Comparison of ENCODE assay signal across 1 cellular context in genomic region chr13:30158774-30159445, GRCh38.
TF ChIP-seq lines count a peak whose summit lies in the region.

No MANE protein-coding gene starts in this region.

TF ChIP-seq in HCT116, 20 proteins besides CTCF, POLR2A, EP300 and RAD21 (continued from another document):
- TF ChIP-seq ZBTB33 (IDR thresholded peaks at IDR 0.05; ENCODE audit: extremely low read depth, insufficient replicate concordance, low read length) = no peak
- TF ChIP-seq REST (IDR thresholded peaks at IDR 0.05; ENCODE audit: low read depth) = no peak
- no peak for TF ChIP-seq POLR2AphosphoS5 (IDR thresholded peaks at IDR 0.05; ENCODE audit: low read depth, low read length)
TF ChIP-seq in HCT116: peak in this region for 0.
